In the genomic region with DNA sequence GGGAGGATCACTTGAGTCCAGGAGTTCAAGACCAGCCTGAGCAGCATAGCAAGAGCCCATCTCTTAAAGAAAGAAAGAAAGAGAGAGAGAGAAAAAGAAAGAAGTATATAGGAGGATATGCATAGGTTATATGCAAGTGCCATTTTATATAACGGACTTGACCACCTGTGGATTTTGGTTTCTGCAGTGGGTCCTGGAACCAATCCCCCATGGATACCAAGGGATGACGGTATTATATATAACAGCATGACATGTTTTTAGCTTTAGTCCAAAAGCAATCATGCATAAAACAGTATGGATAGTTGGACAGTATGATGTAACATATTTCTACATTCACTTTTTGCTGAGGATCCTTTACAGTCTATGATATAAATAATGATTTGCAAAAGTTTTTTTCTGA, we compare ENCODE assay signal across 2 cellular contexts.
TF ChIP-seq lines count a peak whose summit lies in the region.

No MANE protein-coding gene starts in this region.

TF ChIP-seq in GM23338, 12 proteins besides CTCF, POLR2A, EP300 and RAD21 (continues in another document):
- no peak for TF ChIP-seq ZNF331 (CRISPR knock-in tag; IDR thresholded peaks at IDR 0.05; ENCODE audit: low read depth)
- TF ChIP-seq EZH2phosphoT487 (IDR thresholded peaks at IDR 0.05; ENCODE audit: unreplicated experiment): no peak
- TF ChIP-seq REST (IDR thresholded peaks at IDR 0.05; ENCODE audit: unreplicated experiment): no peak
- no peak for TF ChIP-seq POLR2AphosphoS5 (IDR thresholded peaks at IDR 0.05; ENCODE audit: low read depth)
- TF ChIP-seq STAT1 (IDR thresholded peaks at IDR 0.05; ENCODE audit: unreplicated experiment): no peak
- TF ChIP-seq, protein P1, sequence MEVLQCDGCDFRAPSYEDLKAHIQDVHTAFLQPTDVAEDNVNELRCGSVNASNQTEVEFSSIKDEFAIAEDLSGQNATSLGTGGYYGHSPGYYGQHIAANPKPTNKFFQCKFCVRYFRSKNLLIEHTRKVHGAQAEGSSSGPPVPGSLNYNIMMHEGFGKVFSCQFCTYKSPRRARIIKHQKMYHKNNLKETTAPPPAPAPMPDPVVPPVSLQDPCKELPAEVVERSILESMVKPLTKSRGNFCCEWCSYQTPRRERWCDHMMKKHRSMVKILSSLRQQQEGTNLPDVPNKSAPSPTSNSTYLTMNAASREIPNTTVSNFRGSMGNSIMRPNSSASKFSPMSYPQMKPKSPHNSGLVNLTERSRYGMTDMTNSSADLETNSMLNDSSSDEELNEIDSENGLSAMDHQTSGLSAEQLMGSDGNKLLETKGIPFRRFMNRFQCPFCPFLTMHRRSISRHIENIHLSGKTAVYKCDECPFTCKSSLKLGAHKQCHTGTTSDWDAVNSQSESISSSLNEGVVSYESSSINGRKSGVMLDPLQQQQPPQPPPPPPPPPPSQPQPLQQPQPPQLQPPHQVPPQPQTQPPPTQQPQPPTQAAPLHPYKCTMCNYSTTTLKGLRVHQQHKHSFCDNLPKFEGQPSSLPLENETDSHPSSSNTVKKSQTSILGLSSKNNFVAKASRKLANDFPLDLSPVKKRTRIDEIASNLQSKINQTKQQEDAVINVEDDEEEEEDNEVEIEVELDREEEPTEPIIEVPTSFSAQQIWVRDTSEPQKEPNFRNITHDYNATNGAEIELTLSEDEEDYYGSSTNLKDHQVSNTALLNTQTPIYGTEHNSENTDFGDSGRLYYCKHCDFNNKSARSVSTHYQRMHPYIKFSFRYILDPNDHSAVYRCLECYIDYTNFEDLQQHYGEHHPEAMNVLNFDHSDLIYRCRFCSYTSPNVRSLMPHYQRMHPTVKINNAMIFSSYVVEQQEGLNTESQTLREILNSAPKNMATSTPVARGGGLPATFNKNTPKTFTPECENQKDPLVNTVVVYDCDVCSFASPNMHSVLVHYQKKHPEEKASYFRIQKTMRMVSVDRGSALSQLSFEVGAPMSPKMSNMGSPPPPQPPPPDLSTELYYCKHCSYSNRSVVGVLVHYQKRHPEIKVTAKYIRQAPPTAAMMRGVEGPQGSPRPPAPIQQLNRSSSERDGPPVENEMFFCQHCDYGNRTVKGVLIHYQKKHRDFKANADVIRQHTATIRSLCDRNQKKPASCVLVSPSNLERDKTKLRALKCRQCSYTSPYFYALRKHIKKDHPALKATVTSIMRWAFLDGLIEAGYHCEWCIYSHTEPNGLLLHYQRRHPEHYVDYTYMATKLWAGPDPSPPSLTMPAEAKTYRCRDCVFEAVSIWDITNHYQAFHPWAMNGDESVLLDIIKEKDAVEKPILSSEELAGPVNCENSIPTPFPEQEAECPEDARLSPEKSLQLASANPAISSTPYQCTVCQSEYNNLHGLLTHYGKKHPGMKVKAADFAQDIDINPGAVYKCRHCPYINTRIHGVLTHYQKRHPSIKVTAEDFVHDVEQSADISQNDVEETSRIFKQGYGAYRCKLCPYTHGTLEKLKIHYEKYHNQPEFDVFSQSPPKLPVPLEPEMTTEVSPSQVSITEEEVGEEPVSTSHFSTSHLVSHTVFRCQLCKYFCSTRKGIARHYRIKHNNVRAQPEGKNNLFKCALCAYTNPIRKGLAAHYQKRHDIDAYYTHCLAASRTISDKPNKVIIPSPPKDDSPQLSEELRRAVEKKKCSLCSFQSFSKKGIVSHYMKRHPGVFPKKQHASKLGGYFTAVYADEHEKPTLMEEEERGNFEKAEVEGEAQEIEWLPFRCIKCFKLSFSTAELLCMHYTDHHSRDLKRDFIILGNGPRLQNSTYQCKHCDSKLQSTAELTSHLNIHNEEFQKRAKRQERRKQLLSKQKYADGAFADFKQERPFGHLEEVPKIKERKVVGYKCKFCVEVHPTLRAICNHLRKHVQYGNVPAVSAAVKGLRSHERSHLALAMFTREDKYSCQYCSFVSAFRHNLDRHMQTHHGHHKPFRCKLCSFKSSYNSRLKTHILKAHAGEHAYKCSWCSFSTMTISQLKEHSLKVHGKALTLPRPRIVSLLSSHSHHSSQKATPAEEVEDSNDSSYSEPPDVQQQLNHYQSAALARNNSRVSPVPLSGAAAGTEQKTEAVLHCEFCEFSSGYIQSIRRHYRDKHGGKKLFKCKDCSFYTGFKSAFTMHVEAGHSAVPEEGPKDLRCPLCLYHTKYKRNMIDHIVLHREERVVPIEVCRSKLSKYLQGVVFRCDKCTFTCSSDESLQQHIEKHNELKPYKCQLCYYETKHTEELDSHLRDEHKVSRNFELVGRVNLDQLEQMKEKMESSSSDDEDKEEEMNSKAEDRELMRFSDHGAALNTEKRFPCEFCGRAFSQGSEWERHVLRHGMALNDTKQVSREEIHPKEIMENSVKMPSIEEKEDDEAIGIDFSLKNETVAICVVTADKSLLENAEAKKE (CRISPR knock-in tag; IDR thresholded peaks at IDR 0.05): no peak
- TF ChIP-seq JUNB (IDR thresholded peaks at IDR 0.05; ENCODE audit: unreplicated experiment): no peak
- no peak for TF ChIP-seq ZNF114 (CRISPR knock-in tag; IDR thresholded peaks at IDR 0.05)
- TF ChIP-seq CREB1 (CRISPR knock-in tag; IDR thresholded peaks at IDR 0.05; ENCODE audit: low read depth): no peak
- TF ChIP-seq, protein P2, sequence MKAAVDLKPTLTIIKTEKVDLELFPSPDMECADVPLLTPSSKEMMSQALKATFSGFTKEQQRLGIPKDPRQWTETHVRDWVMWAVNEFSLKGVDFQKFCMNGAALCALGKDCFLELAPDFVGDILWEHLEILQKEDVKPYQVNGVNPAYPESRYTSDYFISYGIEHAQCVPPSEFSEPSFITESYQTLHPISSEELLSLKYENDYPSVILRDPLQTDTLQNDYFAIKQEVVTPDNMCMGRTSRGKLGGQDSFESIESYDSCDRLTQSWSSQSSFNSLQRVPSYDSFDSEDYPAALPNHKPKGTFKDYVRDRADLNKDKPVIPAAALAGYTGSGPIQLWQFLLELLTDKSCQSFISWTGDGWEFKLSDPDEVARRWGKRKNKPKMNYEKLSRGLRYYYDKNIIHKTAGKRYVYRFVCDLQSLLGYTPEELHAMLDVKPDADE (IDR thresholded peaks at IDR 0.05): no peak

TF ChIP-seq in K562, 482 proteins besides CTCF, POLR2A, EP300 and RAD21:
- TF ChIP-seq CEBPG (CRISPR knock-in tag; IDR thresholded peaks at IDR 0.05): no peak
- TF ChIP-seq CEBPG (tag; conservative IDR thresholded peaks at IDR 0.05 in 1 of 2, IDR thresholded peaks at IDR 0.05 in 1 of 2): 0 out of 4 replicates have a peak, but pooled peaks of 1 of the 2 experiments have one; percentile 45
- TF ChIP-seq ZNF24 (IDR thresholded peaks at IDR 0.05): no peak
- 0 out of 2 replicates have a peak, but pooled peaks have one; percentile 52 for TF ChIP-seq POLR2AphosphoS2 (IDR thresholded peaks at IDR 0.05; ENCODE audit: low read length)
- no peak for TF ChIP-seq ZNF780A (CRISPR knock-in tag; IDR thresholded peaks at IDR 0.05)
- TF ChIP-seq SNRNP70 (optimal IDR thresholded peaks at IDR 0.05; ENCODE audit: low read depth, low read length): no peak
- TF ChIP-seq FOS (IDR thresholded peaks at IDR 0.05; ENCODE audit: extremely low read depth, insufficient read length): no peak
- 0 out of 2 replicates have a peak, but pooled peaks have one; percentile 8 for TF ChIP-seq CEBPB (tag; IDR thresholded peaks at IDR 0.05)
